Comparison of ENCODE assay signal across 19 cellular contexts in genomic region chr5:6858419-6858818, GRCh38.
DNase-seq lines count a peak whose midpoint lies in the region; ATAC-seq, FAIRE-seq and TF ChIP-seq lines count a peak whose summit lies in the region.
"Had no signal": no experiment of that assay in that cellular context is flagged by ENCODE, and none has a peak within 500 bp of the region (broad histone marks: within the 10 kb centered on the region; RNA-seq: fewer than 3 reads in every experiment).

No MANE protein-coding gene starts in this region.

- H3K9me1 ChIP-seq in K562 (ENCODE audit: control insufficient read depth, insufficient read depth, low read length), result no peaks in the 10 kb centered on the region

- ATAC-seq in K562 (peak; percentile 69), upper lobe of right lung (peak; percentile 59), HG02870 (IDR thresholded peaks at IDR 0.05; ENCODE audit: unreplicated experiment) (no peak)
- ATAC-seq in natural killer cell treated with Interleukin-12 subunit alpha and Interleukin-12 subunit beta and Interleukin-15 and Interleukin-18, amount 100 ng/mL, for 72 hours, result peak; percentile 20 to 45

- H3K27me3 ChIP-seq in K562 (ENCODE audit: control insufficient read depth in 2 of 2, insufficient read depth in 2 of 2, low read length in 2 of 2) (peaks cover 3 to 17% of the 10 kb centered on the region in 2 experiments; a peak in 3 of 5 replicates), upper lobe of right lung (no peaks in the 10 kb centered on the region)

- no peak for TF ChIP-seq POLR2A in K562 (conservative IDR thresholded peaks at IDR 0.05)

- no peaks in the 10 kb centered on the region for H3K79me2 ChIP-seq in K562 (ENCODE audit: control insufficient read depth, insufficient read depth, low read length)

- FAIRE-seq in K562 (lab: Jason Lieb, UNC), result no peak
- FAIRE-seq: GM19239, H1 had no signal

- H3K4me1 ChIP-seq in K562 (replicated peaks in 1 of 2; ENCODE audit: control insufficient read depth in 2 of 2, insufficient read depth in 2 of 2, low read length in 2 of 2) (no peaks in the 10 kb centered on the region), upper lobe of right lung (no peaks in the 10 kb centered on the region)

- no peaks in the 10 kb centered on the region for H3K9me3 ChIP-seq in K562 (replicated peaks; ENCODE audit: control insufficient read depth, insufficient read depth, low read depth, low read length)
- H3K9me3 ChIP-seq in upper lobe of right lung, result no peaks in the 10 kb centered on the region

- CTCF ChIA-PET in K562 (lab: Yijun Ruan, JAX; ENCODE audit: low intra/inter-chr PET ratio), result no interaction called here

- 0% methylated on average over 7 of the region's 7 CpGs for WGBS in K562 (ENCODE audit: insufficient coverage, low coverage, missing lambda C conversion rate)

- H3K27ac ChIP-seq in K562 (ENCODE audit: extremely low read depth, low read depth, low read length) (no peak overlapping the region), upper lobe of right lung (no peak overlapping the region)
- H3K27ac ChIP-seq: RWPE1, SK-N-MC had no signal

- H2AFZ ChIP-seq in K562 (ENCODE audit: low read depth, low read length), result no peak overlapping the region

- H3K27ac Mint-ChIP-seq in natural killer cell treated with Interleukin-12 subunit alpha and Interleukin-12 subunit beta and Interleukin-15 and Interleukin-18, amount 100 ng/mL, for 72 hours, result no peak overlapping the region
- H3K27ac Mint-ChIP-seq: CD8-positive, alpha-beta memory T cell had no signal

- no peak overlapping the region for H3K9ac ChIP-seq in K562 (ENCODE audit: insufficient read depth in 1 of 2, low read depth in 2 of 2, low read length in 2 of 2)

- BruUV-seq in K562 (replicated peaks; lab: Mats Ljungman, UMichigan), result no TSS peak

- no peak overlapping the region for H3K4me3 ChIP-seq in K562
- no peak overlapping the region for H3K4me3 ChIP-seq in upper lobe of right lung
- H3K4me3 ChIP-seq: SK-N-MC had no signal

- no peaks in the 10 kb centered on the region for H3K36me3 Mint-ChIP-seq in natural killer cell treated with Interleukin-12 subunit alpha and Interleukin-12 subunit beta and Interleukin-15 and Interleukin-18, amount 100 ng/mL, for 72 hours
- H3K36me3 Mint-ChIP-seq: CD8-positive, alpha-beta memory T cell had no signal

- H3K4me3 Mint-ChIP-seq in natural killer cell treated with Interleukin-12 subunit alpha and Interleukin-12 subunit beta and Interleukin-15 and Interleukin-18, amount 100 ng/mL, for 72 hours, result no peak overlapping the region
- H3K4me3 Mint-ChIP-seq: CD8-positive, alpha-beta memory T cell had no signal

- H3K27me3 Mint-ChIP-seq in natural killer cell treated with Interleukin-12 subunit alpha and Interleukin-12 subunit beta and Interleukin-15 and Interleukin-18, amount 100 ng/mL, for 72 hours, result peaks cover 2 to 10% of the 10 kb centered on the region in 2 donors

- TF ChIP-seq RAD21 in K562 (CRISPR knock-in tag; conservative IDR thresholded peaks at IDR 0.05 in 1 of 2, IDR thresholded peaks at IDR 0.05 in 1 of 2), result no peak

- POLR2A ChIA-PET in K562 (lab: Yijun Ruan, JAX), result no interaction called here

- DNase-seq in NCI-H82 (lab: John Stamatoyannopoulos, UW), result peak; percentile 55
- no peak for DNase-seq in NCI-H82 treated with DMSO at 0.1 percent for 48 hours (lab: John Stamatoyannopoulos, UW; ENCODE audit: unreplicated experiment)
- no peak for DNase-seq in K562 (ENCODE audit: extremely low read depth in 1 of 4, low spot score in 3 of 4)
- DNase-seq in natural killer cell treated with Interleukin-12 subunit alpha and Interleukin-12 subunit beta and Interleukin-15 and Interleukin-18, amount 100 ng/mL, for 72 hours (ENCODE audit: low spot score), result no peak
- no peak for DNase-seq in upper lobe of right lung
- no peak for DNase-seq in dedifferentiated amniotic fluid mesenchymal stem cell (ENCODE audit: extremely low spot score)
- DNase-seq in DMS79 treated with DMSO at 0.1 percent for 48 hours (lab: John Stamatoyannopoulos, UW), result no peak
- DNase-seq: CD8-positive, alpha-beta memory T cell; KG1; NCI-H1092; NCI-H146; NCI-H2081; NCI-H526; NK-92 treated with Interleukin-12 subunit alpha and Interleukin-12 subunit beta, amount 100 ng/mL, for 24 hours had no signal

- no peaks in the 10 kb centered on the region for H3K9me3 Mint-ChIP-seq in natural killer cell treated with Interleukin-12 subunit alpha and Interleukin-12 subunit beta and Interleukin-15 and Interleukin-18, amount 100 ng/mL, for 72 hours

- TF ChIP-seq CTCF in K562 (IDR thresholded peaks at IDR 0.05 in 2 of 3, conservative IDR thresholded peaks at IDR 0.05 in 1 of 3; ENCODE audit: insufficient read depth in 2 of 3, low read depth in 1 of 3, low read length in 3 of 3) (no peak), upper lobe of right lung (IDR thresholded peaks at IDR 0.05) (no peak)

- H4K20me1 ChIP-seq in K562 (replicated peaks; ENCODE audit: control insufficient read depth, insufficient read depth, low read length), result no peaks in the 10 kb centered on the region; the same call in 1 of the 2 replicates

- no peaks in the 10 kb centered on the region for H3K4me1 Mint-ChIP-seq in natural killer cell treated with Interleukin-12 subunit alpha and Interleukin-12 subunit beta and Interleukin-15 and Interleukin-18, amount 100 ng/mL, for 72 hours (ENCODE audit: low read depth in 2 of 2)
- H3K4me1 Mint-ChIP-seq: CD8-positive, alpha-beta memory T cell had no signal

- intact Hi-C loops in K562 (cut with micrococcal nuclease) (no loop called here), upper lobe of right lung (cut with DNase I) (no loop called here)

- in situ Hi-C loops in K562 (cut with MboI), result no loop called here

- H3K36me3 ChIP-seq in K562 (ENCODE audit: control insufficient read depth, insufficient read depth, low read length) (no peaks in the 10 kb centered on the region), upper lobe of right lung (no peaks in the 10 kb centered on the region)

- H3K4me2 ChIP-seq in K562 (ENCODE audit: insufficient read depth, low read length), result no peak overlapping the region

- no peak for TF ChIP-seq EP300 in K562 (IDR thresholded peaks at IDR 0.05; ENCODE audit: low read length)

TF ChIP-seq in K562, 482 proteins besides CTCF, POLR2A, EP300 and RAD21:
- TF ChIP-seq NFE2L1 (tag; IDR thresholded peaks at IDR 0.05; ENCODE audit: borderline replicate concordance, low read depth) (no peak), TBL1XR1 (IDR thresholded peaks at IDR 0.05; ENCODE audit: low read length in 2 of 2) (no peak), ELK1 (CRISPR knock-in tag; IDR thresholded peaks at IDR 0.05) (no peak), RBM34 (IDR thresholded peaks at IDR 0.05; ENCODE audit: borderline replicate concordance, insufficient read depth, low read length) (no peak), ELF1 (tag; IDR thresholded peaks at IDR 0.05) (no peak), RUNX1 (IDR thresholded peaks at IDR 0.05; ENCODE audit: low read depth) (no peak), POLR2AphosphoS2 (IDR thresholded peaks at IDR 0.05; ENCODE audit: low read length) (no peak), TCF7L2 (IDR thresholded peaks at IDR 0.05; ENCODE audit: low read depth, low read length) (no peak), JUN (IDR thresholded peaks at IDR 0.05; ENCODE audit: borderline replicate concordance, low read depth, low read length) (no peak), JUN (CRISPR knock-in tag; IDR thresholded peaks at IDR 0.05; ENCODE audit: borderline replicate concordance) (no peak), NFYB (IDR thresholded peaks at IDR 0.05; ENCODE audit: extremely low read depth, insufficient read length) (no peak), BCL6 (CRISPR knock-in tag; IDR thresholded peaks at IDR 0.05) (no peak), ZNF253 (CRISPR knock-in tag; conservative IDR thresholded peaks at IDR 0.05) (no peak), TGIF2 (CRISPR knock-in tag; IDR thresholded peaks at IDR 0.05) (no peak), ATF4 (CRISPR knock-in tag; IDR thresholded peaks at IDR 0.05) (no peak), ESRRA (IDR thresholded peaks at IDR 0.05; ENCODE audit: borderline replicate concordance, low read depth) (no peak), ZNF124 (CRISPR knock-in tag; IDR thresholded peaks at IDR 0.05) (no peak)
TF ChIP-seq in K562: peak in this region for 0.
